Comparison of ENCODE assay signal across 1 cellular context in the genomic region with DNA sequence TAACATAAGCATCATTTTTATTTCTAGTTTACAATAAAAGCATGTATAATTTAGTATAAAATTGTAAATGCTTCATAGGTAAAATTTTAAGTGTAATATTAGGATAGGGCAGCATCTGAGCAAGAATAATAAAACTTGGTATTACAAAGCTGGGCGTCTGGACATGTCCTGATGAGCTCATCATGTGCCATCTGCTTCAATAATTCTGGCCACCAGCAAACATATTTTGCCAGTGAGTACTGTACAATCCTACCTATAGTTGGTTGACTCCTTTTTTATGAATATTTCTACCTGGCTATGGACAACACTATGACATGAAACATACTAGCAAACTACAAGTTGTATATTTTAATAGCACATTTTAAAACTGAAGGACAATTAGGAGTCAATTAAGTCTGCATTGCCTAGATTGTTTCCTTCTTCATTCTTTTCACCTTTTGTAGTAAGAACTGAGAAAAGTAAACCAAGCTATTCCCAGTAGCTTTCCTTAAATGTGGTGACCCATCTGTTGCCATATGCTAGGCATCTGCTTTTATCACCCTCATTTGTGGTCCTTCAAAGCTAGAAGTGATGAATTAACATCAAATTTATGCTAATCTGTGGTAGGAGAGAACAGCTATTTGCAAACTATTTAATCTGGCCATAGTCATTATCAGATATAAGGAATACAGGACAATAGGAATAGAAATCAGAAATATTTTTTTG.
TF ChIP-seq lines count a peak whose summit lies in the region.

No MANE protein-coding gene starts in this region.

TF ChIP-seq in GM12878, 131 proteins besides CTCF, POLR2A, EP300 and RAD21:
- TF ChIP-seq HDAC6 (IDR thresholded peaks at IDR 0.05; ENCODE audit: unreplicated experiment) (no peak), STAT3 (IDR thresholded peaks at IDR 0.05; ENCODE audit: low read depth, low read length) (no peak), ATF7 (IDR thresholded peaks at IDR 0.05; ENCODE audit: low read depth) (no peak), CHD4 (IDR thresholded peaks at IDR 0.05) (no peak), MEF2A (IDR thresholded peaks at IDR 0.05; ENCODE audit: insufficient read depth, low read depth, low read length) (no peak), IKZF1 (conservative IDR thresholded peaks at IDR 0.05) (no peak), SIX5 (IDR thresholded peaks at IDR 0.05; ENCODE audit: low read depth, low read length, severe bottlenecking) (no peak), RUNX3 (IDR thresholded peaks at IDR 0.05; ENCODE audit: low read length) (no peak), TARDBP (IDR thresholded peaks at IDR 0.05; ENCODE audit: borderline replicate concordance) (no peak), DPF2 (IDR thresholded peaks at IDR 0.05) (no peak), CEBPB (IDR thresholded peaks at IDR 0.05; ENCODE audit: borderline replicate concordance in 1 of 2, low read depth in 2 of 2, low read length in 2 of 2) (no peak), KDM1A (IDR thresholded peaks at IDR 0.05; ENCODE audit: borderline replicate concordance) (no peak), RCOR1 (conservative IDR thresholded peaks at IDR 0.05; ENCODE audit: low read depth, low read length) (no peak), CREB1 (IDR thresholded peaks at IDR 0.05; ENCODE audit: low read depth) (no peak)
- TF ChIP-seq, protein P1, sequence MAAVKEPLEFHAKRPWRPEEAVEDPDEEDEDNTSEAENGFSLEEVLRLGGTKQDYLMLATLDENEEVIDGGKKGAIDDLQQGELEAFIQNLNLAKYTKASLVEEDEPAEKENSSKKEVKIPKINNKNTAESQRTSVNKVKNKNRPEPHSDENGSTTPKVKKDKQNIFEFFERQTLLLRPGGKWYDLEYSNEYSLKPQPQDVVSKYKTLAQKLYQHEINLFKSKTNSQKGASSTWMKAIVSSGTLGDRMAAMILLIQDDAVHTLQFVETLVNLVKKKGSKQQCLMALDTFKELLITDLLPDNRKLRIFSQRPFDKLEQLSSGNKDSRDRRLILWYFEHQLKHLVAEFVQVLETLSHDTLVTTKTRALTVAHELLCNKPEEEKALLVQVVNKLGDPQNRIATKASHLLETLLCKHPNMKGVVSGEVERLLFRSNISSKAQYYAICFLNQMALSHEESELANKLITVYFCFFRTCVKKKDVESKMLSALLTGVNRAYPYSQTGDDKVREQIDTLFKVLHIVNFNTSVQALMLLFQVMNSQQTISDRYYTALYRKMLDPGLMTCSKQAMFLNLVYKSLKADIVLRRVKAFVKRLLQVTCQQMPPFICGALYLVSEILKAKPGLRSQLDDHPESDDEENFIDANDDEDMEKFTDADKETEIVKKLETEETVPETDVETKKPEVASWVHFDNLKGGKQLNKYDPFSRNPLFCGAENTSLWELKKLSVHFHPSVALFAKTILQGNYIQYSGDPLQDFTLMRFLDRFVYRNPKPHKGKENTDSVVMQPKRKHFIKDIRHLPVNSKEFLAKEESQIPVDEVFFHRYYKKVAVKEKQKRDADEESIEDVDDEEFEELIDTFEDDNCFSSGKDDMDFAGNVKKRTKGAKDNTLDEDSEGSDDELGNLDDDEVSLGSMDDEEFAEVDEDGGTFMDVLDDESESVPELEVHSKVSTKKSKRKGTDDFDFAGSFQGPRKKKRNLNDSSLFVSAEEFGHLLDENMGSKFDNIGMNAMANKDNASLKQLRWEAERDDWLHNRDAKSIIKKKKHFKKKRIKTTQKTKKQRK (IDR thresholded peaks at IDR 0.05; ENCODE audit: low read depth, low read length): no peak
- TF ChIP-seq, protein P2, sequence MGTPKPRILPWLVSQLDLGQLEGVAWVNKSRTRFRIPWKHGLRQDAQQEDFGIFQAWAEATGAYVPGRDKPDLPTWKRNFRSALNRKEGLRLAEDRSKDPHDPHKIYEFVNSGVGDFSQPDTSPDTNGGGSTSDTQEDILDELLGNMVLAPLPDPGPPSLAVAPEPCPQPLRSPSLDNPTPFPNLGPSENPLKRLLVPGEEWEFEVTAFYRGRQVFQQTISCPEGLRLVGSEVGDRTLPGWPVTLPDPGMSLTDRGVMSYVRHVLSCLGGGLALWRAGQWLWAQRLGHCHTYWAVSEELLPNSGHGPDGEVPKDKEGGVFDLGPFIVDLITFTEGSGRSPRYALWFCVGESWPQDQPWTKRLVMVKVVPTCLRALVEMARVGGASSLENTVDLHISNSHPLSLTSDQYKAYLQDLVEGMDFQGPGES (IDR thresholded peaks at IDR 0.05): no peak
- TF ChIP-seq, protein P3, sequence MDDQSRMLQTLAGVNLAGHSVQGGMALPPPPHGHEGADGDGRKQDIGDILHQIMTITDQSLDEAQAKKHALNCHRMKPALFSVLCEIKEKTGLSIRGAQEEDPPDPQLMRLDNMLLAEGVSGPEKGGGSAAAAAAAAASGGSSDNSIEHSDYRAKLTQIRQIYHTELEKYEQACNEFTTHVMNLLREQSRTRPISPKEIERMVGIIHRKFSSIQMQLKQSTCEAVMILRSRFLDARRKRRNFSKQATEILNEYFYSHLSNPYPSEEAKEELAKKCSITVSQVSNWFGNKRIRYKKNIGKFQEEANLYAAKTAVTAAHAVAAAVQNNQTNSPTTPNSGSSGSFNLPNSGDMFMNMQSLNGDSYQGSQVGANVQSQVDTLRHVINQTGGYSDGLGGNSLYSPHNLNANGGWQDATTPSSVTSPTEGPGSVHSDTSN (IDR thresholded peaks at IDR 0.05; ENCODE audit: insufficient replicate concordance, low read depth, low read length): no peak
- TF ChIP-seq, protein P4, sequence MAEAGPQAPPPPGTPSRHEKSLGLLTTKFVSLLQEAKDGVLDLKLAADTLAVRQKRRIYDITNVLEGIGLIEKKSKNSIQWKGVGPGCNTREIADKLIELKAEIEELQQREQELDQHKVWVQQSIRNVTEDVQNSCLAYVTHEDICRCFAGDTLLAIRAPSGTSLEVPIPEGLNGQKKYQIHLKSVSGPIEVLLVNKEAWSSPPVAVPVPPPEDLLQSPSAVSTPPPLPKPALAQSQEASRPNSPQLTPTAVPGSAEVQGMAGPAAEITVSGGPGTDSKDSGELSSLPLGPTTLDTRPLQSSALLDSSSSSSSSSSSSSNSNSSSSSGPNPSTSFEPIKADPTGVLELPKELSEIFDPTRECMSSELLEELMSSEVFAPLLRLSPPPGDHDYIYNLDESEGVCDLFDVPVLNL (IDR thresholded peaks at IDR 0.05; ENCODE audit: low read depth, low read length): no peak
